ENCODE assay signal across 36 cellular contexts in the genomic region with DNA sequence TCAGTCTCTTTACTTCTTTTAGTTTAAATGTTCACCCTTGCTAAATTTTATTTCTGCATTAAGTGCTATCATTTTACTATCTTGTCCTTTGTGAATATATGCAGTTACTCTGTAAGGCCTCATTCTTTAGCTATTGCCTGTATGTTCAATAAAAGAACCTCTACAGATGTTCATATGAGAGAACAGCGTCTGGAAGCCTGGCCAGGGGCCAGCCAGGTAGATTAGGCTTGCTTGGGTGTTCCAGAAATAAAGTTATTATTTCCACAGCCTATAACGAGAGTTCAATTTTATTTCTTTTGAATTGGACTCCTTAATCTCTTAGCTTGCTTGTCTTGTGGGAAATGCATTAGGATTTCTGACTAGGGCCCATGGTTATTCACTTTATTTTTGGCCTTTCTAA.
"Had no signal": no experiment of that assay in that cellular context is flagged by ENCODE, and none has a peak within 500 bp of the region (broad histone marks: within the 10 kb centered on the region; RNA-seq: fewer than 3 reads in every experiment).

No MANE protein-coding gene starts in this region.

- H3K36me3 ChIP-seq: adrenal gland, cardiac muscle cell had no signal

- ATAC-seq: activated CD8-positive, alpha-beta T cell treated with anti-CD3 and anti-CD28 coated beads for 36 hours; activated naive CD4-positive, alpha-beta T cell treated with anti-CD3 and anti-CD28 coated beads, Interleukin-2, amount 50 U/mL, for 72 hours; activated T-cell treated with anti-CD3 and anti-CD28 coated beads, Interleukin-2, amount 50 U/mL, for 4 hours; activated T-cell treated with anti-CD3 and anti-CD28 coated beads, Interleukin-2, amount 50 U/mL, for 72 hours; activated T-helper 17 cell treated with anti-CD3 and anti-CD28 coated beads, Interleukin-2, amount 50 U/mL, for 72 hours had no signal

- H3K9me3 Mint-ChIP-seq: activated B cell treated with CpG ODN at 0.5 μM for 24 hours; activated CD4-positive, alpha-beta memory T cell treated with anti-CD3 and anti-CD28 coated beads for 36 hours; activated CD4-positive, alpha-beta T cell treated with anti-CD3 and anti-CD28 coated beads, Interleukin-2, amount 10 ng/mL, durations not matched to agents 24 days and 14 days; activated CD8-positive, alpha-beta T cell treated with anti-CD3 and anti-CD28 coated beads for 36 hours; activated naive CD4-positive, alpha-beta T cell treated with anti-CD3 and anti-CD28 coated beads for 36 hours; activated naive CD4-positive, alpha-beta T cell treated with anti-CD3 and anti-CD28 coated beads, Interleukin-2, amount 50 U/mL, for 72 hours; activated naive CD8-positive, alpha-beta T cell treated with anti-CD3 and anti-CD28 coated beads for 36 hours; activated T-cell treated with anti-CD3 and anti-CD28 coated beads, Interleukin-2, amount 50 U/mL, for 4 hours; activated T-cell treated with anti-CD3 and anti-CD28 coated beads, Interleukin-2, amount 50 U/mL, for 72 hours; activated T-helper 1 cell treated with anti-CD3 and anti-CD28 coated beads, Interleukin-12 subunit alpha, Interleukin-12 subunit beta, Interleukin-2, Interleukin-4 antibody, amounts not matched to agents 30 ng/mL and 10 ng/mL and 1 ng/mL, durations not matched to agents 14 hours and 24 hours and 36 hours; activated T-helper 17 cell treated with anti-CD3 and anti-CD28 coated beads, Interleukin-2, amount 50 U/mL, for 72 hours; central memory CD8-positive, alpha-beta T cell; T-helper 1 cell treated with Interleukin-12 subunit alpha and Interleukin-12 subunit beta and Interleukin-4 antibody, amounts not matched to agents 30 μg/mL and 1 μg/mL, for 36 hours; T-helper 2 cell treated with Interferon-gamma antibody and Interleukin-4, amounts not matched to agents 5 μg/mL and 100 μg/mL, for 36 hours had no signal

- H3K4me1 Mint-ChIP-seq: activated B cell treated with CpG ODN at 0.5 μM for 24 hours; activated CD4-positive, alpha-beta T cell treated with anti-CD3 and anti-CD28 coated beads, Interleukin-2, amount 10 ng/mL, durations not matched to agents 24 days and 14 days; activated naive CD8-positive, alpha-beta T cell treated with anti-CD3 and anti-CD28 coated beads for 36 hours; activated T-helper 17 cell treated with anti-CD3 and anti-CD28 coated beads, Interleukin-2, amount 50 U/mL, for 72 hours; central memory CD8-positive, alpha-beta T cell had no signal

- H3K27me3 ChIP-seq: adrenal gland, cardiac muscle cell had no signal

- H3K4me1 ChIP-seq: adrenal gland had no signal

- H3K36me3 Mint-ChIP-seq: activated CD4-positive, alpha-beta memory T cell treated with anti-CD3 and anti-CD28 coated beads for 36 hours; activated naive CD4-positive, alpha-beta T cell treated with anti-CD3 and anti-CD28 coated beads, Interleukin-2, amount 50 U/mL, for 72 hours; activated naive CD8-positive, alpha-beta T cell treated with anti-CD3 and anti-CD28 coated beads for 36 hours; brain had no signal

- H3K27ac ChIP-seq: adrenal gland, cardiac muscle cell, VCaP had no signal

- DNase-seq: activated B cell treated with CpG ODN at 0.5 μM for 24 hours; activated CD4-positive, alpha-beta memory T cell treated with anti-CD3 and anti-CD28 coated beads for 36 hours; activated CD4-positive, alpha-beta T cell treated with anti-CD3 and anti-CD28 coated beads for 4 hours; activated CD4-positive, alpha-beta T cell treated with anti-CD3 and anti-CD28 coated beads, Interleukin-2, amount 10 ng/mL, durations not matched to agents 24 days and 14 days; activated CD4-positive, alpha-beta T cell treated with anti-CD3 and anti-CD28 coated beads, Interleukin-2, amount 50 U/mL, for 1 hour; activated CD4-positive, alpha-beta T cell treated with anti-CD3 and anti-CD28 coated beads, Interleukin-2, amount 50 U/mL, for 4 hours; activated CD4-positive, CD25-positive, alpha-beta regulatory T cell treated with anti-CD3 and anti-CD28 coated beads, Interleukin-2, amount 50 U/mL, for 72 hours; activated CD8-positive, alpha-beta memory T cell treated with anti-CD3 and anti-CD28 coated beads, Interleukin-2, amount 50 U/mL, for 4 hours; activated CD8-positive, alpha-beta T cell treated with anti-CD3 and anti-CD28 coated beads for 36 hours; activated effector memory CD4-positive, alpha-beta T cell treated with anti-CD3 and anti-CD28 coated beads, Interleukin-2, amount 50 U/mL, for 16 hours; activated gamma-delta T cell treated with Interleukin-2 at 50 U/mL for 16 hours; activated naive CD4-positive, alpha-beta T cell; activated naive CD4-positive, alpha-beta T cell treated with anti-CD3 and anti-CD28 coated beads for 36 hours; activated naive CD4-positive, alpha-beta T cell treated with anti-CD3 and anti-CD28 coated beads, Interleukin-2, amount 50 U/mL, for 16 hours; activated naive CD8-positive, alpha-beta T cell treated with anti-CD3 and anti-CD28 coated beads for 36 hours; activated T-cell treated with anti-CD3 and anti-CD28 coated beads for 4 hours; activated T-cell treated with anti-CD3 and anti-CD28 coated beads, Interleukin-2, amount 50 U/mL, for 1 hour; activated T-cell treated with anti-CD3 and anti-CD28 coated beads, Interleukin-2, amount 50 U/mL, for 4 hours; activated T-cell treated with anti-CD3 and anti-CD28 coated beads, Interleukin-2, amount 50 U/mL, for 72 hours; adrenal gland; amniotic stem cell; aorta; caudate nucleus; cerebellar nuclear complex; T-helper 1 cell; T-helper 2 cell; T-helper 9 cell had no signal

- H3K27ac Mint-ChIP-seq: activated B cell treated with CpG ODN at 0.5 μM for 24 hours; activated CD4-positive, alpha-beta memory T cell treated with anti-CD3 and anti-CD28 coated beads for 36 hours; activated CD4-positive, alpha-beta T cell treated with anti-CD3 and anti-CD28 coated beads, Interleukin-2, amount 10 ng/mL, durations not matched to agents 24 days and 14 days; activated CD8-positive, alpha-beta T cell treated with anti-CD3 and anti-CD28 coated beads for 36 hours; activated naive CD4-positive, alpha-beta T cell treated with anti-CD3 and anti-CD28 coated beads for 36 hours; activated naive CD4-positive, alpha-beta T cell treated with anti-CD3 and anti-CD28 coated beads, Interleukin-2, amount 50 U/mL, for 72 hours; activated naive CD8-positive, alpha-beta T cell treated with anti-CD3 and anti-CD28 coated beads for 36 hours; activated T-cell treated with anti-CD3 and anti-CD28 coated beads, Interleukin-2, amount 50 U/mL, for 72 hours; activated T-helper 1 cell treated with anti-CD3 and anti-CD28 coated beads, Interleukin-12 subunit alpha, Interleukin-12 subunit beta, Interleukin-2, Interleukin-4 antibody, amounts not matched to agents 30 ng/mL and 10 ng/mL and 1 ng/mL, durations not matched to agents 14 hours and 24 hours and 36 hours; activated T-helper 17 cell treated with anti-CD3 and anti-CD28 coated beads, Interleukin-2, amount 50 U/mL, for 72 hours; brain; T-helper 1 cell treated with Interleukin-12 subunit alpha and Interleukin-12 subunit beta and Interleukin-4 antibody, amounts not matched to agents 30 μg/mL and 1 μg/mL, for 36 hours; T-helper 2 cell treated with Interferon-gamma antibody and Interleukin-4, amounts not matched to agents 5 μg/mL and 100 μg/mL, for 36 hours had no signal

- H3K27me3 Mint-ChIP-seq: activated B cell treated with CpG ODN at 0.5 μM for 24 hours; activated CD4-positive, alpha-beta memory T cell treated with anti-CD3 and anti-CD28 coated beads for 36 hours; activated CD4-positive, alpha-beta T cell treated with anti-CD3 and anti-CD28 coated beads, Interleukin-2, amount 10 ng/mL, durations not matched to agents 24 days and 14 days; activated CD8-positive, alpha-beta T cell treated with anti-CD3 and anti-CD28 coated beads for 36 hours; activated naive CD8-positive, alpha-beta T cell treated with anti-CD3 and anti-CD28 coated beads for 36 hours; activated T-helper 17 cell treated with anti-CD3 and anti-CD28 coated beads, Interleukin-2, amount 50 U/mL, for 72 hours; brain; central memory CD8-positive, alpha-beta T cell had no signal

- H3K4me3 ChIP-seq: adrenal gland, cardiac muscle cell had no signal

- H3K4me3 Mint-ChIP-seq: activated B cell treated with CpG ODN at 0.5 μM for 24 hours; activated CD4-positive, alpha-beta memory T cell treated with anti-CD3 and anti-CD28 coated beads for 36 hours; activated CD4-positive, alpha-beta T cell treated with anti-CD3 and anti-CD28 coated beads, Interleukin-2, amount 10 ng/mL, durations not matched to agents 24 days and 14 days; activated CD8-positive, alpha-beta T cell treated with anti-CD3 and anti-CD28 coated beads for 36 hours; activated naive CD4-positive, alpha-beta T cell treated with anti-CD3 and anti-CD28 coated beads for 36 hours; activated naive CD8-positive, alpha-beta T cell treated with anti-CD3 and anti-CD28 coated beads for 36 hours; activated T-cell treated with anti-CD3 and anti-CD28 coated beads, Interleukin-2, amount 50 U/mL, for 4 hours; activated T-cell treated with anti-CD3 and anti-CD28 coated beads, Interleukin-2, amount 50 U/mL, for 72 hours; activated T-helper 1 cell treated with anti-CD3 and anti-CD28 coated beads, Interleukin-12 subunit alpha, Interleukin-12 subunit beta, Interleukin-2, Interleukin-4 antibody, amounts not matched to agents 30 ng/mL and 10 ng/mL and 1 ng/mL, durations not matched to agents 14 hours and 24 hours and 36 hours; activated T-helper 17 cell treated with anti-CD3 and anti-CD28 coated beads, Interleukin-2, amount 50 U/mL, for 72 hours; brain; central memory CD8-positive, alpha-beta T cell; T-helper 1 cell treated with Interleukin-12 subunit alpha and Interleukin-12 subunit beta and Interleukin-4 antibody, amounts not matched to agents 30 μg/mL and 1 μg/mL, for 36 hours; T-helper 2 cell treated with Interferon-gamma antibody and Interleukin-4, amounts not matched to agents 5 μg/mL and 100 μg/mL, for 36 hours had no signal
